Comparison of ENCODE assay signal across 8 cellular contexts in the genomic region with DNA sequence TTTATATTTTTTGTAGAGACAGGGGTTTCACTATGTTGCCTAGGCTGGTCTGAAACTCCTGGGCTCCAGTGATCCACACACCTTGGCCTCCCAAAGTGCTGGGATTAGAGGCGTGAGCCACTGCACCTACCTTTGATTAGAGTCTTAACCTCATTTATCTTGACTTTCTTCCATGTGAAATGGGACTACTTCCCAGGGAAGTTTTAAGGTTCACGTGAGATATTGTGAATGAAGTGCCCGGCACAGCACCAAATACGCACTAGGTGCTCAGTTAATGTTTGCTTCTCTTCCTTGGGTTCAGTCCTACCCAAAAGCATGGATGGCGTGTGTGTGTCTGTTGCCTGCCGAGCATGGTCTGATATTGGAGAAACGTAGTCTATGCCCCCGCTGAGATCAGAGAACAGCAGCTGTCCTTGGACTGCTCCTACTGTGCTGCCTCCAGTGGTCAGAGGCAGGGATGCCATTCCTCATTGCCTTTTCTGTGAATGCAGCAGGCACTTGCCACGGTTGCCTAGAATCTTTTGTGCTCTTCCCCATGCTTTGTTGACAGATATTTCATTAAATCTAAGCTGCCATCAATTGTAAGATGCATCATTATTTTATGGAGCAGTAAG. TPM values are rescaled to one million over a fixed set of nuclear protein-coding genes. Genes with fewer than 3 reads are reported as not detected.
DNase-seq lines count a peak whose midpoint lies in the region; ATAC-seq, FAIRE-seq and TF ChIP-seq lines count a peak whose summit lies in the region.

No MANE protein-coding gene starts in this region.

- peak; percentile 74 for ATAC-seq in GM18505 (IDR thresholded peaks at IDR 0.05; ENCODE audit: unreplicated experiment)

- H3K27ac ChIP-seq in kidney (ENCODE audit: low read depth in 2 of 2, low read length in 2 of 2): no peak overlapping the region

- no peaks in the 10 kb centered on the region for H3K36me3 ChIP-seq in kidney (ENCODE audit: control insufficient read depth in 1 of 2, insufficient read depth in 2 of 2, low read length in 2 of 2)

- TF ChIP-seq POLR2A in GM18505 (IDR thresholded peaks at IDR 0.05; ENCODE audit: borderline replicate concordance, extremely low read depth, insufficient read depth, insufficient read length): no peak

- FAIRE-seq in kidney (lab: Jason Lieb, UNC): no peak

- no peak overlapping the region for H3K4me3 ChIP-seq in AG09309 (ENCODE audit: control insufficient read depth, low read depth, low read length)
- no peak overlapping the region for H3K4me3 ChIP-seq in kidney (ENCODE audit: low read length in 2 of 2)

- no peaks in the 10 kb centered on the region for H3K4me1 ChIP-seq in kidney (ENCODE audit: control insufficient read depth in 1 of 2, insufficient read depth in 1 of 2, low read depth in 1 of 2, low read length in 2 of 2)

- no peak for DNase-seq in AG09309 (ENCODE audit: low read depth)
- DNase-seq in NCI-H1092 (lab: John Stamatoyannopoulos, UW): peak; percentile 12
- peak; percentile 14 for DNase-seq in amniotic epithelial cell (ENCODE audit: low read depth)
- no peak for DNase-seq in kidney
- DNase-seq in cerebellar nuclear complex (lab: John Stamatoyannopoulos, UW): no peak
- DNase-seq in stimulated activated CD4-positive, alpha-beta T cell treated with anti-CD3 and anti-CD28 coated beads, Interleukin-1b, Interleukin-23, amount 100 ng/mL, for 48 hours: no peak
- no peak for DNase-seq in activated effector memory CD4-positive, alpha-beta T cell treated with anti-CD3 and anti-CD28 coated beads, Interleukin-2, amount 50 U/mL, for 16 hours

- no peak overlapping the region for H3K9ac ChIP-seq in kidney (ENCODE audit: low read length in 2 of 2)

- intact Hi-C loops in kidney (cut with DNase I): no loop called here

- H3K9me3 ChIP-seq in kidney (ENCODE audit: control insufficient read depth in 1 of 2, low read length in 2 of 2): no peaks in the 10 kb centered on the region

- TF ChIP-seq CTCF in AG09309 (IDR thresholded peaks at IDR 0.05; ENCODE audit: control insufficient read depth, insufficient read depth, low read depth, low read length, missing control alignments) (peak; percentile 68), kidney (IDR thresholded peaks at IDR 0.05; ENCODE audit: borderline replicate concordance, extremely low read depth, insufficient read depth) (peak; percentile 59)

RNA-seq across cellular contexts. Expression of gene TFCP2L1, which starts 12.3 kb away (rescaled TPM):
- total RNA-seq in kidney: 172 TPM
- polyA plus RNA-seq in kidney (ENCODE audit: insufficient read depth, low read depth, low replicate concordance): 44.4 TPM

Comparison
In these comparisons a context has a peak if more than half of its experiments do, and no peak if none do; other contexts are left out.
1. DNase-seq: peak in NCI-H1092 (single experiment) and amniotic epithelial cell (single experiment); none in AG09309 (single experiment), kidney (single experiment), cerebellar nuclear complex (0 of 2), stimulated activated CD4-positive, alpha-beta T cell treated with anti-CD3 and anti-CD28 coated beads, Interleukin-1b, Interleukin-23, amount 100 ng/mL, for 48 hours (single experiment) and activated effector memory CD4-positive, alpha-beta T cell treated with anti-CD3 and anti-CD28 coated beads, Interleukin-2, amount 50 U/mL, for 16 hours (single experiment).